8 cellular contexts compared by ENCODE assay signal in the genomic region with DNA sequence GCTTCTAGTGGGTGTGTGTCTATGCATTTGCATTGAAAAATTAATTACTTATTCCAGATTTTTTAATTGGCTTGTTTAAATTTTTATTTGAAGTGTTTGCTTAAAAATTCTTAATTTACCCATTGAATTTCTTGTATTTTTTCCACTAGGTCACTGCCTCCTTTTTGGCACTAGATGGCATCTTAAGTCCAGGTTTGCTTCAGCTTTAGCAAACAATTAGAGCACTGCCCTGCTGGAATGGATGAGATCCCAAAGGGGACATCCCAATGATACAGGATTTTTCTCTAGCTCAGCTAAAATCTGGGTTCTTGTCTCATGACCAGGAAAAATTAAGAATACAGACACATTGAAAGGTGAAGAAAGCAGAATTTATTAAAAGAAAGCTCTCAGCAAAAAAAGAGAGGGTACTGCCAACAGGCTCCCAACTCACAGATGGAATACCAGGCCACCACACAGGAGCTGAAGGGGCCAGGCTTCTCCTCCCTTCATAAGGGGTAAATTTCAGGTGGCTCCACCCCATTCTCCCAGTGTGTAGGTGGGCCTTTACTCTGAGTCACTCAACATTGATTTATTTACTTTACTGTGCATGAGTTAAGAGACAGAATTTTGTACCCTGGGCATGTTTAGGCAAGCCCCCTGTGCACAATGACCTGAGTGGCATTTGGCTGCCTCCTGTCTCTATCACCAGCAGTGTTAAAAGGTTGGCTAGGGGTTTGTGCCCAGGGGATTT.
A peak's percentile ranks its signal among the peaks of the same experiment; 100 is the strongest.
DNase-seq lines count a peak whose midpoint lies in the region; ATAC-seq and TF ChIP-seq lines count a peak whose summit lies in the region.

No MANE protein-coding gene starts in this region.

- H3K27ac ChIP-seq in Panc1 (ENCODE audit: low read length) (no peak overlapping the region), Peyer's patch (no peak overlapping the region)

- H3K9me3 ChIP-seq in Panc1 (ENCODE audit: control insufficient read depth, insufficient read depth, low read depth, low read length) (no peaks in the 10 kb centered on the region), Peyer's patch (no peaks in the 10 kb centered on the region)

- BruUV-seq in Panc1 (replicated peaks; lab: Mats Ljungman, UMichigan), result no TSS peak

- TF ChIP-seq CTCF in Panc1 (IDR thresholded peaks at IDR 0.05), result peak; percentile 55
- peak in 2 of 6 experiments; percentile 21 to 32 for TF ChIP-seq CTCF in Peyer's patch (IDR thresholded peaks at IDR 0.05)

- H3K36me3 ChIP-seq in Panc1 (ENCODE audit: control insufficient read depth, insufficient read depth, low read length) (no peaks in the 10 kb centered on the region), Peyer's patch (no peaks in the 10 kb centered on the region)

- H3K4me3 ChIP-seq in Panc1 (ENCODE audit: low read depth in 2 of 2, low read length in 2 of 2), result no peak overlapping the region
- H3K4me3 ChIP-seq in Peyer's patch, result no peak overlapping the region

- CTCF ChIA-PET in Panc1 (lab: Charles Lee), result interaction anchor here (0.6 kb wide), 1 partner anchor 483 kb away, joined by 11 read pairs; no protein-coding TSS in a partner anchor

- POLR2A ChIA-PET in Panc1 (lab: Charles Lee), result no interaction called here

- no peak for TF ChIP-seq POLR2A in Peyer's patch (IDR thresholded peaks at IDR 0.05)

- in situ Hi-C loops in Panc1 (cut with HindIII; ENCODE audit: low pct_unique_long_range_greater_than_20kb, low sequenced_read_pairs), result no loop called here

- intact Hi-C loops in Panc1 (cut with micrococcal nuclease; ENCODE audit: unreplicated experiment), result loop anchor here (2.0 to 10.0 kb wide), 4 partner anchors 691 to 1058 kb away; no protein-coding TSS in a partner anchor

- DNase-seq in GM04503 (ENCODE audit: low read depth), result peak; percentile 5
- DNase-seq in Panc1 (ENCODE audit: low read depth, low spot score), result peak; percentile 15
- DNase-seq in globus pallidus (ENCODE audit: low spot score), result peak; percentile 7
- DNase-seq in DMS79 (lab: John Stamatoyannopoulos, UW), result no peak
- DNase-seq in Peyer's patch, result no peak

- ATAC-seq in HG02678 (IDR thresholded peaks at IDR 0.05; ENCODE audit: unreplicated experiment), result peak; percentile 52
- no peak for ATAC-seq in Panc1
- ATAC-seq in HG03159 (IDR thresholded peaks at IDR 0.05; ENCODE audit: unreplicated experiment), result no peak
- no peak for ATAC-seq in HG02840 (IDR thresholded peaks at IDR 0.05; ENCODE audit: low FRiP score, unreplicated experiment)

- H3K4me1 ChIP-seq in Panc1 (ENCODE audit: control insufficient read depth, insufficient read depth, low read length) (no peaks in the 10 kb centered on the region), Peyer's patch (no peaks in the 10 kb centered on the region)

- no peaks in the 10 kb centered on the region for H3K27me3 ChIP-seq in Panc1 (ENCODE audit: control insufficient read depth, insufficient read depth, low read length)
- H3K27me3 ChIP-seq in Peyer's patch, result no peaks in the 10 kb centered on the region

Comparison
In these comparisons a context has a peak if more than half of its experiments do, and no peak if none do; other contexts are left out.
1. DNase-seq: peak in GM04503 (single experiment), Panc1 (single experiment) and globus pallidus (single experiment); none in DMS79 (single experiment) and Peyer's patch (0 of 3).